Comparison of ENCODE assay signal across 26 cellular contexts in the genomic region with DNA sequence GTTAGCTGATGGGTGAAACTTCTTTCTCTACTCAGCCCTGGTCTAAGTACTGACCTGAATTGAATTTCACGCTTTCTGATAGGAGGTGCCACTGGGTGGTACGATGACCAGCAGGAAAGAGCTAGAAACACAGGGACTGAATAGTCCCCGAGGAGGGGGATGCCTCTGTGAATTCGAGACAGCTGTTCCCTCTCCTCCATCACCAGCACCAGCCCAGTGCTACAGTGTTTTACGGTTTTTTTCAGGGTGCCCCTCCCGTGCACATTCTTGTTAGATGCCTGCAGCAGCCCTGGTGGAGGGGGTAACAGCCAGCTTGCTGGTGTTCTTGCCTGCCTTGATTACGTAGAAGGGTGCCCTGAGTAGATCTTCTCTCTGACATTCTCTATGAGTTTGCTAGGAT. TPM values are rescaled to one million over a fixed set of nuclear protein-coding genes. Genes with fewer than 3 reads are reported as not detected.
"Had no signal": no experiment of that assay in that cellular context is flagged by ENCODE, and none has a peak within 500 bp of the region (broad histone marks: within the 10 kb centered on the region; RNA-seq: fewer than 3 reads in every experiment).

No MANE protein-coding gene starts in this region.

- H3K36me3 ChIP-seq: esophagus squamous epithelium, gastrocnemius medialis, neutrophil, right lobe of liver, stomach, transverse colon, vagina had no signal

- DNase-seq: activated CD4-positive, alpha-beta T cell treated with anti-CD3 and anti-CD28 coated beads for 1 hour; activated CD4-positive, alpha-beta T cell treated with anti-CD3 and anti-CD28 coated beads, Interleukin-2, amount 50 U/mL, for 1 hour; activated CD8-positive, alpha-beta T cell treated with anti-CD3 and anti-CD28 coated beads, Interleukin-2, amount 10 ng/mL, durations not matched to agents 7 days and 5 days; activated T-cell treated with anti-CD3 and anti-CD28 coated beads, Interleukin-2, amount 50 U/mL, for 24 hours; cortex of kidney; endodermal cell; esophagus squamous epithelium; gastrocnemius medialis; left cardiac atrium; mucosa of descending colon; naive B cell; right lobe of liver; stimulated activated CD4-positive, alpha-beta T cell treated with anti-CD3 and anti-CD28 coated beads, Interleukin-15, amount 100 ng/mL, for 24 hours; stomach; T-cell; transverse colon had no signal

- H3K4me3 Mint-ChIP-seq: activated CD8-positive, alpha-beta T cell treated with anti-CD3 and anti-CD28 coated beads, Interleukin-2, amount 10 ng/mL, durations not matched to agents 7 days and 5 days; activated T-cell treated with anti-CD3 and anti-CD28 coated beads, Interleukin-2, amount 50 U/mL, for 24 hours; activated T-helper 17 cell treated with anti-CD3 and anti-CD28 coated beads, Interleukin-2, amount 50 U/mL, for 72 hours; endodermal cell; memory B cell; naive B cell; stimulated activated memory B cell treated with anti-CD40 and anti-IgM and Interleukin-4, amounts not matched to agents 10 μg/mL and 1 μg/mL and 100 μg/mL, for 72 hours; T-cell; T-helper 2 cell treated with Interferon-gamma antibody and Interleukin-4, amounts not matched to agents 5 μg/mL and 100 μg/mL, for 36 hours had no signal

- H3K36me3 Mint-ChIP-seq: activated naive CD4-positive, alpha-beta T cell treated with anti-CD3 and anti-CD28 coated beads, Interleukin-2, amount 50 U/mL, for 72 hours; naive B cell; stimulated activated memory B cell treated with anti-CD40 and anti-IgM and Interleukin-4, amounts not matched to agents 10 μg/mL and 1 μg/mL and 100 μg/mL, for 72 hours; T-cell had no signal

- H3K4me1 Mint-ChIP-seq: activated T-helper 17 cell treated with anti-CD3 and anti-CD28 coated beads, Interleukin-2, amount 50 U/mL, for 72 hours; memory B cell; naive B cell; stimulated activated memory B cell treated with anti-CD40 and anti-IgM and Interleukin-4, amounts not matched to agents 10 μg/mL and 1 μg/mL and 100 μg/mL, for 72 hours had no signal

- H3K4me1 ChIP-seq: parathyroid adenoma, right lobe of liver, vagina had no signal

- H3K27me3 ChIP-seq: right lobe of liver, vagina had no signal

- H3K9me3 ChIP-seq: esophagus squamous epithelium, gastrocnemius medialis, mucosa of descending colon, neutrophil, right lobe of liver, stomach, transverse colon, vagina had no signal

- ATAC-seq: activated CD8-positive, alpha-beta T cell treated with anti-CD3 and anti-CD28 coated beads, Interleukin-2, amount 10 ng/mL, durations not matched to agents 7 days and 5 days; right lobe of liver; stimulated activated memory B cell treated with anti-CD40 and anti-IgM and Interleukin-4, amounts not matched to agents 10 μg/mL and 1 μg/mL and 100 μg/mL, for 72 hours; T-cell had no signal

- H3K27ac Mint-ChIP-seq: activated CD8-positive, alpha-beta T cell treated with anti-CD3 and anti-CD28 coated beads, Interleukin-2, amount 10 ng/mL, durations not matched to agents 7 days and 5 days; activated naive CD4-positive, alpha-beta T cell treated with anti-CD3 and anti-CD28 coated beads, Interleukin-2, amount 50 U/mL, for 72 hours; activated T-cell treated with anti-CD3 and anti-CD28 coated beads, Interleukin-2, amount 50 U/mL, for 24 hours; activated T-helper 17 cell treated with anti-CD3 and anti-CD28 coated beads, Interleukin-2, amount 50 U/mL, for 72 hours; endodermal cell; memory B cell; naive B cell; stimulated activated memory B cell treated with anti-CD40 and anti-IgM and Interleukin-4, amounts not matched to agents 10 μg/mL and 1 μg/mL and 100 μg/mL, for 72 hours; T-cell; T-helper 2 cell treated with Interferon-gamma antibody and Interleukin-4, amounts not matched to agents 5 μg/mL and 100 μg/mL, for 36 hours had no signal

- H3K9me3 Mint-ChIP-seq: activated naive CD4-positive, alpha-beta T cell treated with anti-CD3 and anti-CD28 coated beads, Interleukin-2, amount 50 U/mL, for 72 hours; activated T-cell treated with anti-CD3 and anti-CD28 coated beads, Interleukin-2, amount 50 U/mL, for 24 hours; activated T-helper 17 cell treated with anti-CD3 and anti-CD28 coated beads, Interleukin-2, amount 50 U/mL, for 72 hours; endodermal cell; T-helper 2 cell treated with Interferon-gamma antibody and Interleukin-4, amounts not matched to agents 5 μg/mL and 100 μg/mL, for 36 hours had no signal

- H3K27ac ChIP-seq: esophagus squamous epithelium, neutrophil, parathyroid adenoma, right lobe of liver, stomach, transverse colon, vagina, VCaP had no signal

- H3K4me3 ChIP-seq: esophagus squamous epithelium, gastrocnemius medialis, mucosa of descending colon, right lobe of liver, stomach, transverse colon, vagina had no signal

RNA-seq across cellular contexts. Expression of gene HUNK, which starts 7.1 kb away (rescaled TPM):
- total RNA-seq: pulmonary artery endothelial cell had no signal
